ENCODE assay signal across 8 cellular contexts in genomic region chr12:85874064-85874463, GRCh38. TPM values are rescaled to one million over a fixed set of nuclear protein-coding genes. Genes with fewer than 3 reads are reported as not detected.
DNase-seq lines count a peak whose midpoint lies in the region; ATAC-seq, FAIRE-seq and TF ChIP-seq lines count a peak whose summit lies in the region.

NTS (plus strand) TSS chr12:85874295; CDS start chr12:85874404, 109 bp downstream.

- H3K4me3 ChIP-seq in H1 (ENCODE audit: extremely low read depth in 1 of 4, insufficient read depth in 2 of 4, low read depth in 3 of 4, low read length in 4 of 4) (peak within 1 kb of the TSS in 2 of 4 experiments; percentile 4 to 41; a peak in 2 of 8 replicates), upper lobe of right lung (no peak within 1 kb of the TSS), uterus (no peak within 1 kb of the TSS)

- H3K9me3 ChIP-seq in H9 (ENCODE audit: control insufficient read depth, low read depth, low read length) (no peaks in the 10 kb centered on the region), H1 (ENCODE audit: insufficient read depth in 2 of 2, low read depth in 1 of 2, low read length in 1 of 2) (no peaks in the 10 kb centered on the region), upper lobe of right lung (no peaks in the 10 kb centered on the region), uterus (no peaks in the 10 kb centered on the region)

- no peak within 1 kb of the TSS for H2BK15ac ChIP-seq in H9 (ENCODE audit: low read depth, low read length)
- no peak within 1 kb of the TSS for H2BK15ac ChIP-seq in H1 (ENCODE audit: low read length)

- H3K9ac ChIP-seq in H9 (ENCODE audit: extremely low read depth, insufficient read length, low read length): no peak within 1 kb of the TSS
- no peak within 1 kb of the TSS for H3K9ac ChIP-seq in H1 (replicated peaks in 1 of 4; ENCODE audit: extremely low read depth in 1 of 4, low read depth in 3 of 4, low read length in 3 of 4)

- no peak within 1 kb of the TSS for H2BK20ac ChIP-seq in H9 (ENCODE audit: low read depth, low read length, poor library complexity, severe bottlenecking)
- H2BK20ac ChIP-seq in H1 (ENCODE audit: low read length): no peak within 1 kb of the TSS

- H3K23me2 ChIP-seq in H9 (ENCODE audit: insufficient read length, low read depth, low read length, poor library complexity, severe bottlenecking): no peaks in the 10 kb centered on the region
- H3K23me2 ChIP-seq in H1 (ENCODE audit: low read depth, low read length): no peaks in the 10 kb centered on the region; the same call in 1 of the 2 replicates

- no peak within 1 kb of the TSS for H2BK12ac ChIP-seq in H9 (ENCODE audit: insufficient read length, low read depth, low read length)
- no peak within 1 kb of the TSS for H2BK12ac ChIP-seq in H1 (ENCODE audit: low read depth, low read length)

- no peak for TF ChIP-seq EP300 in H1 (IDR thresholded peaks at IDR 0.05; ENCODE audit: borderline replicate concordance in 1 of 2, low read depth in 2 of 2, low read length in 2 of 2)

- peak within 1 kb of the TSS; percentile 41 for H3K4me2 ChIP-seq in H9 (ENCODE audit: insufficient read depth, insufficient read length, low read length)
- H3K4me2 ChIP-seq in H1 (ENCODE audit: insufficient read depth in 1 of 2, low read depth in 2 of 2, low read length in 2 of 2): peak within 1 kb of the TSS; percentile 60 to 64

- no peaks in the 10 kb centered on the region for H3K27me3 Mint-ChIP-seq in H9 (ENCODE audit: low read depth)

- H2BK5ac ChIP-seq in H9 (ENCODE audit: insufficient read length, low read length) (no peak within 1 kb of the TSS), H1 (ENCODE audit: low read depth, low read length) (no peak within 1 kb of the TSS)

- H3K4ac ChIP-seq in H9 (ENCODE audit: low read depth, low read length): no peak within 1 kb of the TSS
- no peak within 1 kb of the TSS for H3K4ac ChIP-seq in H1 (replicated peaks; ENCODE audit: insufficient read length, low read depth, low read length)

- H4K91ac ChIP-seq in H9 (ENCODE audit: insufficient read length, low read depth, low read length) (no peak within 1 kb of the TSS), H1 (replicated peaks; ENCODE audit: insufficient read length, low read length) (no peak within 1 kb of the TSS)

- no peaks in the 10 kb centered on the region for H3K9me3 Mint-ChIP-seq in H9

- FAIRE-seq in H1 (lab: Jason Lieb, UNC): peak; percentile 36

- H3K4me1 Mint-ChIP-seq in H9: peaks cover 18% of the 10 kb centered on the region in 2 experiments

- H3K79me1 ChIP-seq in H9 (ENCODE audit: insufficient read depth, low read depth, low read length, poor library complexity, severe bottlenecking) (no peaks in the 10 kb centered on the region), H1 (ENCODE audit: low read depth, low read length) (no peaks in the 10 kb centered on the region)

- no peak within 1 kb of the TSS for H2AK5ac ChIP-seq in H9 (ENCODE audit: insufficient read length, low read length)
- no peak within 1 kb of the TSS for H2AK5ac ChIP-seq in H1 (ENCODE audit: low read depth, low read length)

- no peak within 1 kb of the TSS for H3T11ph ChIP-seq in H9 (ENCODE audit: low read length)

- no peak within 1 kb of the TSS for H3K56ac ChIP-seq in H9 (ENCODE audit: insufficient read length, low read depth, low read length)
- H3K56ac ChIP-seq in H1 (replicated peaks; ENCODE audit: insufficient read length, low read depth, low read length): no peak within 1 kb of the TSS

- CTCF ChIA-PET in H1 (lab: Charles Lee; ENCODE audit: partially characterized antibody): interaction anchor here (0.7 to 1.5 kb wide), 3 partner anchors 46 to 407 kb away, joined by 3 read pairs; no protein-coding TSS in a partner anchor

- H4K20me1 ChIP-seq in H9 (ENCODE audit: control insufficient read depth, insufficient read depth, insufficient read length) (no peaks in the 10 kb centered on the region), H1 (replicated peaks in 1 of 2; ENCODE audit: control insufficient read depth in 1 of 2, insufficient read depth in 2 of 2, low read length in 2 of 2) (no peaks in the 10 kb centered on the region)

- intact Hi-C loops in upper lobe of right lung (cut with DNase I) (no loop called here), uterus (cut with DNase I; ENCODE audit: low total_unique reads) (no loop called here)

- peak within 1 kb of the TSS; percentile 2 for H2AFZ ChIP-seq in H9 (ENCODE audit: low read length)
- peak within 1 kb of the TSS; percentile 95 for H2AFZ ChIP-seq in H1 (ENCODE audit: low read length)

- ATAC-seq in upper lobe of right lung: no peak

- H4K5ac ChIP-seq in H9 (ENCODE audit: insufficient read length, low read depth, low read length) (no peak within 1 kb of the TSS), H1 (ENCODE audit: insufficient read length, low read depth, low read length) (no peak within 1 kb of the TSS)

- no peak for TF ChIP-seq CTCF in GM13977 (IDR thresholded peaks at IDR 0.05; ENCODE audit: extremely low read depth, insufficient read depth, missing control alignments)
- TF ChIP-seq CTCF in H9 (conservative IDR thresholded peaks at IDR 0.05): 0 out of 3 replicates have a peak, but pooled peaks have one; percentile 17
- peak in 1 of 3 experiments; percentile 16; a peak in 1 of 4 replicates for TF ChIP-seq CTCF in H1 (IDR thresholded peaks at IDR 0.05; ENCODE audit: control extremely low read depth in 1 of 3, insufficient read depth in 1 of 3, low read depth in 1 of 3, low read length in 3 of 3)
- TF ChIP-seq CTCF in upper lobe of right lung (IDR thresholded peaks at IDR 0.05): no peak
- TF ChIP-seq CTCF in uterus (IDR thresholded peaks at IDR 0.05): no peak

- H4K8ac ChIP-seq in H9 (replicated peaks; ENCODE audit: insufficient read length, low read depth, low read length) (no peak within 1 kb of the TSS), H1 (ENCODE audit: extremely low read depth, insufficient read depth, low read length) (no peak within 1 kb of the TSS)

- POLR2A ChIA-PET in H1 (lab: Charles Lee; ENCODE audit: partially characterized antibody): interaction anchor here (0.7 kb wide), 1 partner anchor 12 kb away, joined by 3 read pairs; no protein-coding TSS in a partner anchor

- no peaks in the 10 kb centered on the region; the same call in 1 of the 2 replicates for H3K4me1 ChIP-seq in H9 (ENCODE audit: insufficient read depth, low read length)
- H3K4me1 ChIP-seq in H1 (replicated peaks in 1 of 4; ENCODE audit: control insufficient read depth in 3 of 4, insufficient read depth in 4 of 4, low read length in 3 of 4): peaks cover 0 to 6% (median 3%) of the 10 kb centered on the region in 4 experiments; a peak in 4 of 7 replicates
- no peaks in the 10 kb centered on the region for H3K4me1 ChIP-seq in upper lobe of right lung
- H3K4me1 ChIP-seq in uterus: no peaks in the 10 kb centered on the region

- H2BK120ac ChIP-seq in H9 (ENCODE audit: low read depth, low read length, poor library complexity, severe bottlenecking): no peak within 1 kb of the TSS
- no peak within 1 kb of the TSS for H2BK120ac ChIP-seq in H1 (replicated peaks; ENCODE audit: low read depth, low read length)

- in situ Hi-C loops in GM13977 (cut with MboI; ENCODE audit: low pct_unique_long_range_greater_than_20kb, low sequenced_read_pairs, unreplicated experiment): loop anchor here (25.0 kb wide), 1 partner anchor 287 kb away; no protein-coding TSS in a partner anchor

- H3K79me2 ChIP-seq in H9 (ENCODE audit: insufficient read depth, low read length): no peaks in the 10 kb centered on the region
- no peaks in the 10 kb centered on the region; a peak in 1 of 4 replicates for H3K79me2 ChIP-seq in H1 (ENCODE audit: control insufficient read depth in 1 of 2, insufficient read depth in 2 of 2, low read length in 2 of 2)

- H3K27ac Mint-ChIP-seq in H9: peak within 1 kb of the TSS; percentile 2 to 81 (median 41); a peak in 3 of 7 replicates

- peak within 1 kb of the TSS; percentile 33 to 57 for H3K4me3 Mint-ChIP-seq in H9

- TF ChIP-seq RAD21 in H1 (IDR thresholded peaks at IDR 0.05 in 1 of 2, conservative IDR thresholded peaks at IDR 0.05 in 1 of 2; ENCODE audit: low read depth in 2 of 2, low read length in 2 of 2): peak; percentile 13; a peak in 2 of 4 replicates

- DNase-seq in GM13977 (ENCODE audit: low spot score): peak; percentile 10
- peak; percentile 45 for DNase-seq in H9
- DNase-seq in NAMALWA (ENCODE audit: low spot score): peak; percentile 72
- DNase-seq in H1 (ENCODE audit: low read depth in 1 of 2, low spot score in 2 of 2): no peak
- DNase-seq in upper lobe of right lung: no peak
- DNase-seq in NCI-H2029 (lab: John Stamatoyannopoulos, UW): no peak
- no peak for DNase-seq in uterus
- no peak for DNase-seq in NCI-H2107 (lab: John Stamatoyannopoulos, UW)

- no peaks in the 10 kb centered on the region; a peak in 1 of 7 replicates for H3K36me3 Mint-ChIP-seq in H9 (ENCODE audit: insufficient read depth in 1 of 3, low read depth in 3 of 3)

- H3K23ac ChIP-seq in H9 (ENCODE audit: insufficient read length, low read depth, low read length) (no peak within 1 kb of the TSS), H1 (ENCODE audit: insufficient read length) (no peak within 1 kb of the TSS)

- TF ChIP-seq POLR2A in H1 (IDR thresholded peaks at IDR 0.05; ENCODE audit: control extremely low read depth in 1 of 2, low read depth in 2 of 2, low read length in 2 of 2) (no peak), uterus (IDR thresholded peaks at IDR 0.05) (no peak)

- H3K14ac ChIP-seq in H9 (ENCODE audit: insufficient read depth, low read length): no peak within 1 kb of the TSS
- no peak within 1 kb of the TSS for H3K14ac ChIP-seq in H1 (ENCODE audit: insufficient read length)

- H3K27ac ChIP-seq in H9 (ENCODE audit: insufficient read length, low read depth, low read length): no peak within 1 kb of the TSS
- H3K27ac ChIP-seq in H1 (ENCODE audit: low read depth, low read length): no peak within 1 kb of the TSS
- H3K27ac ChIP-seq in upper lobe of right lung: no peak within 1 kb of the TSS
- H3K27ac ChIP-seq in uterus: no peak within 1 kb of the TSS

- WGBS in H9 (ENCODE audit: extremely low coverage, insufficient read length, low lambda C conversion rate): no CpG with 5 or more reads among the region's 2 CpGs
- WGBS in H1 (ENCODE audit: extremely low coverage in 1 of 2, insufficient coverage in 1 of 2, insufficient read length in 1 of 2, insufficient replicate concordance in 2 of 2, low coverage in 1 of 2, low lambda C conversion rate in 2 of 2, missing lambda C conversion rate in 1 of 2), 2 experiments: 23% methylated on average over 2 of the region's 2 CpGs; no CpG with 5 or more reads in 1 of the 2 experiments

- no peaks in the 10 kb centered on the region for H3K36me3 ChIP-seq in H1 (ENCODE audit: control insufficient read depth in 2 of 4, insufficient read depth in 4 of 4, low read length in 3 of 4)
- no peaks in the 10 kb centered on the region for H3K36me3 ChIP-seq in upper lobe of right lung
- no peaks in the 10 kb centered on the region for H3K36me3 ChIP-seq in uterus

- H3K27me3 ChIP-seq in H9 (ENCODE audit: insufficient read depth, low read length) (no peaks in the 10 kb centered on the region), H1 (replicated peaks in 1 of 4; ENCODE audit: control insufficient read depth in 3 of 4, extremely low read depth in 1 of 4, insufficient read depth in 3 of 4, low read length in 3 of 4) (no peaks in the 10 kb centered on the region), upper lobe of right lung (no peaks in the 10 kb centered on the region), uterus (no peaks in the 10 kb centered on the region)

- H3K18ac ChIP-seq in H9 (ENCODE audit: insufficient read length, low read depth, low read length) (no peak within 1 kb of the TSS), H1 (ENCODE audit: extremely low read depth, low read length) (no peak within 1 kb of the TSS)

RNA-seq across cellular contexts. Expression of gene NTS, which starts in this region (rescaled TPM):
- 5.1 and 5.7 TPM in 2 replicates for total RNA-seq in H9 (2021)
- 32.6 and 36.6 TPM in 2 replicates for total RNA-seq in H1 (2021; fragmentation: NEBNext Ultra II Directional; extraction: Animal tissue kit (Norgen Biotek cat#: 25700))
- 7.8 and 17.0 TPM in 2 replicates for polyA plus RNA-seq in H1 (2011; rRNA removed)
- 20.3 TPM for polyA plus RNA-seq in H1 (2011; cell fraction: cytosol; rRNA removed)
- 3.6 TPM for polyA plus RNA-seq in H1 (2011; cell fraction: nucleus; rRNA removed)
- 19.1 to 34.2 TPM (median 21.8 TPM) in 4 replicates for polyA plus RNA-seq in H1 (2012, experiment 1 of 2)
- 28.1 TPM for polyA plus RNA-seq in H1 (2012, experiment 2 of 2)
- 277 TPM for polyA plus RNA-seq in H1 (2013, experiment 1 of 2)
- 359 TPM for polyA plus RNA-seq in H1 (2013, experiment 2 of 2)
- 2.3 and 5.8 TPM in 2 replicates for polyA minus RNA-seq in H1 (2011; rRNA and poly(A)+ RNA removed)
- polyA minus RNA-seq in H1 (2011; cell fraction: cytosol; rRNA and poly(A)+ RNA removed): 2.6 TPM
- polyA minus RNA-seq in H1 (2011; cell fraction: nucleus; rRNA and poly(A)+ RNA removed): 4.1 TPM
- 0.32 TPM for total RNA-seq in upper lobe of right lung
- total RNA-seq in uterus: 10 to 100 TPM in 1 of 4 donors, under 1 TPM in 2, not detected in 1; 0.26 to 14.2 (median 0.88) TPM

Comparison
In these comparisons a context has a peak if more than half of its experiments do, and no peak if none do; other contexts are left out.
1. DNase-seq: peak in GM13977 (single experiment), H9 (single experiment) and NAMALWA (single experiment); none in H1 (0 of 2), upper lobe of right lung (single experiment), NCI-H2029 (single experiment), uterus (0 of 2) and NCI-H2107 (single experiment).